ENCODE assay signal across 9 cellular contexts in genomic region chr7:32937344-32938174, GRCh38. TPM values are rescaled to one million over a fixed set of nuclear protein-coding genes. Genes with fewer than 3 reads are reported as not detected.
DNase-seq lines count a peak whose midpoint lies in the region; ATAC-seq and TF ChIP-seq lines count a peak whose summit lies in the region.
"Had no signal": no experiment of that assay in that cellular context is flagged by ENCODE, and none has a peak within 500 bp of the region (broad histone marks: within the 10 kb centered on the region; RNA-seq: fewer than 3 reads in every experiment).

No MANE protein-coding gene starts in this region.

- H3K4me3 ChIP-seq in thyroid gland (replicated peaks in 1 of 3), result no peak overlapping the region

- peaks cover 6 to 29% of the 10 kb centered on the region in 2 donors for H3K4me1 ChIP-seq in thyroid gland

- 74% methylated on average over 10 of the region's 10 CpGs for WGBS in thyroid gland, 2 donors

- H3K36me3 ChIP-seq in thyroid gland, result no peaks in the 10 kb centered on the region

- DNase-seq in NCI-H1436 (lab: John Stamatoyannopoulos, UW), result peak; percentile 1
- DNase-seq in NCI-H1436 treated with DMSO at 0.1 percent for 48 hours (lab: John Stamatoyannopoulos, UW), result no peak
- peak; percentile 46 for DNase-seq in SK-MEL-5 (ENCODE audit: low read depth, low spot score)
- DNase-seq in left ventricle myocardium superior, result peak; percentile 52
- peak; percentile 21 to 26 for DNase-seq in thyroid gland
- no peak for DNase-seq in NCI-H1048 (lab: John Stamatoyannopoulos, UW)
- DNase-seq in T1000 (lab: John Stamatoyannopoulos, UW), result no peak
- DNase-seq: activated naive CD8-positive, alpha-beta T cell treated with anti-CD3 and anti-CD28 coated beads, Interleukin-2, amount 10 ng/mL, durations not matched to agents 7 days and 5 days had no signal

- in situ Hi-C loops in SK-MEL-5 (cut with HindIII; ENCODE audit: low pct_unique_long_range_greater_than_20kb, low sequenced_read_pairs), result no loop called here

- intact Hi-C loops in left ventricle myocardium superior (cut with micrococcal nuclease), result no loop called here
- intact Hi-C loops in thyroid gland (cut with DNase I), result no loop called here

- H3K9me3 ChIP-seq in thyroid gland, result no peaks in the 10 kb centered on the region

- H3K27ac ChIP-seq in thyroid gland, result no peak overlapping the region

- no peak for TF ChIP-seq POLR2A in thyroid gland (IDR thresholded peaks at IDR 0.05)

- ATAC-seq in left ventricle myocardium superior (peak; percentile 62), HG03469 (IDR thresholded peaks at IDR 0.05; ENCODE audit: unreplicated experiment) (no peak)

- no peak for TF ChIP-seq CTCF in thyroid gland (IDR thresholded peaks at IDR 0.05)

- no peaks in the 10 kb centered on the region for H3K27me3 ChIP-seq in thyroid gland

RNA-seq across cellular contexts. Expression of gene FKBP9, which starts 19.7 kb away (rescaled TPM):
- 178 and 191 TPM in 2 replicates for total RNA-seq in SK-MEL-5 (2014; rRNA removed; shearing (Covaris generic))
- polyA plus RNA-seq in SK-MEL-5 (2015; cell fraction: cytosol; rRNA removed), result 231 and 250 TPM in 2 replicates
- 62.7 and 81.5 TPM in 2 replicates for polyA plus RNA-seq in SK-MEL-5 (2015; cell fraction: nucleus; rRNA removed)
- total RNA-seq in left ventricle myocardium superior (143 TPM), thyroid gland (100 to 1,000 TPM in 3 of 4 donors, 10 to 100 TPM in 1; 94.7 to 139 (median 123) TPM)

RNA-seq across cellular contexts. Expression of gene KBTBD2, which starts 46.0 kb away (rescaled TPM):
- total RNA-seq in SK-MEL-5 (2014; rRNA removed; shearing (Covaris generic)), result 74.9 and 76.4 TPM in 2 replicates
- 41.1 and 52.8 TPM in 2 replicates for polyA plus RNA-seq in SK-MEL-5 (2015; cell fraction: cytosol; rRNA removed)
- 43.4 and 70.5 TPM in 2 replicates for polyA plus RNA-seq in SK-MEL-5 (2015; cell fraction: nucleus; rRNA removed)
- total RNA-seq in left ventricle myocardium superior, result 25.5 TPM
- 10 to 100 TPM; 35.1 to 49.8 (median 42.5) TPM for total RNA-seq in thyroid gland

Comparison
In these comparisons a context has a peak if more than half of its experiments do, and no peak if none do; other contexts are left out.
1. DNase-seq: peak in NCI-H1436 (single experiment), SK-MEL-5 (single experiment), left ventricle myocardium superior (single experiment) and thyroid gland (2 of 2); none in NCI-H1436 treated with DMSO at 0.1 percent for 48 hours (single experiment), NCI-H1048 (single experiment) and T1000 (single experiment).